ENCODE assay signal across 10 cellular contexts in the genomic region with DNA sequence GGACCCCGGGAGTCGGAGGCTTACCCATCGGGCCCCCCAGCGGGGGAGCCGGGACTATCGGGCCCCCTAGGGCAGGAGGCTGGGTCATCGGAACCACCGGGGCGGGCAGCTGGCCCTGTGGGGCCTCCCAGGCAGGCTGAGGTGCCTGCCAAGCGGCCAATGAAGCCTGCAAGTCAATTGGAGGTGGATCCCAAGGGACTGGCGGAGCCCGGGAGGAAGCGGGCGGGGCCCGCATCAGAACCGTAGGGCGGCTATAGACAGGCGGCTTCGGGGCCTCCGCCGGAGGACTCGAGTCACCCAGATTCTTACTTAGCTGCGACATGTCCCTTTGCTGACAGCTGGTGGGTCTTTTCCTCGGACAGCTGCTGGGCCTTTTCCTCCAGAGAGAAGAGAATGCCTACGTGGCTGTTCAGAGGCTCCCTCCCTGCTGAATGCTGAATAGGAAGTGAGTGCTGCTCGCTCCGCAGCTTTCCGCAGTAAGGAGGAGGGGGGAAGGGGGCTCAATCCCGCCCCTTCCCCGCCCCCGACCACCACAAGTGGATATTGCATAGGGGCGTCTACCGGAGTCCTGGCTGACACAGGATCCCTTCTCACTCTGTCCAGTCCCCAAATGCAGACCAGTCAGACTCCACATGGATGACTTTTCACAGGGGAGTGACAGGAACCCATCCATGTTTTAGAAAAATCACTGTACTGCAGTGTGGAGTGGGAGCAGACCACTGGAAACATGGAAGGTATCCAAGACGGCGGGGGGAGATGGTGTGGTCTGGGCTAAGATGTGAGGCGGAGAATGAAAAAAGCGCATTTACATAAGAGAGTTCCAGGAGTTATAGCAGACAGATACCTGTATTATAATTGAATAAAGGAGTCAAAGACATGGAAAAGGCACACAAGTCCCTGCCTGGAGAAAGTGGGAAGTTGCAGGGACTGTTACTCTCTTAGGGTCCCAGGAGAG.
A peak's percentile ranks its signal among the peaks of the same experiment; 100 is the strongest.
DNase-seq lines count a peak whose midpoint lies in the region; ATAC-seq and TF ChIP-seq lines count a peak whose summit lies in the region.
"Had no signal": no experiment of that assay in that cellular context is flagged by ENCODE, and none has a peak within 500 bp of the region (broad histone marks: within the 10 kb centered on the region; RNA-seq: fewer than 3 reads in every experiment).

A gene (minus strand): TSS at position 447 of the 955 bp plus-strand sequence. CDS start 125 bp downstream, at position 322.

- peak; percentile 46 for DNase-seq in NCI-H524 treated with DMSO at 0.1 percent for 48 hours (lab: John Stamatoyannopoulos, UW)
- DNase-seq in head of caudate nucleus = peak in 27 of 42 donors; percentile 12 to 71 (median 43)
- DNase-seq in effector CD8-positive, alpha-beta T cell (lab: John Stamatoyannopoulos, UW) = no peak
- no peak for DNase-seq in GM19238 (ENCODE audit: insufficient read length, low spot score)
- DNase-seq in SW 1271 (lab: John Stamatoyannopoulos, UW) = no peak
- DNase-seq: NCI-H187; stimulated activated naive CD4-positive, alpha-beta T cell treated with Interleukin-2 at 50 U/mL for 16 hours had no signal

- peak within 1 kb of the TSS; percentile 66 for H3K4me3 ChIP-seq in BLaER1
- peak within 1 kb of the TSS; percentile 42 for H3K4me3 ChIP-seq in parathyroid adenoma (ENCODE audit: low read depth, low read length)

- H3K79me2 ChIP-seq in parathyroid adenoma = no peaks in the 10 kb centered on the region

- H3K36me3 ChIP-seq in BLaER1 (no peaks in the 10 kb centered on the region), parathyroid adenoma (ENCODE audit: control insufficient read depth, insufficient read depth, low read length) (no peaks in the 10 kb centered on the region)

- TF ChIP-seq CTCF in parathyroid adenoma (IDR thresholded peaks at IDR 0.05) = no peak

- ATAC-seq in GM21367 (IDR thresholded peaks at IDR 0.05; ENCODE audit: unreplicated experiment) = no peak

- no peaks in the 10 kb centered on the region for H4K20me1 ChIP-seq in BLaER1

- H2AFZ ChIP-seq in parathyroid adenoma = peak within 1 kb of the TSS; percentile 58

- H3K27ac ChIP-seq in BLaER1 (peak within 1 kb of the TSS; percentile 55), parathyroid adenoma (no peak within 1 kb of the TSS)

- H3K27me3 ChIP-seq in BLaER1 = no peaks in the 10 kb centered on the region
- no peaks in the 10 kb centered on the region for H3K27me3 ChIP-seq in parathyroid adenoma (ENCODE audit: control insufficient read depth, insufficient read depth, low read length)

- H3K4me2 ChIP-seq in BLaER1 (peak within 1 kb of the TSS; percentile 71), parathyroid adenoma (ENCODE audit: low read length) (peak within 1 kb of the TSS; percentile 49)

- H3K9ac ChIP-seq in BLaER1 (peak within 1 kb of the TSS; percentile 36; the same call in 1 of the 2 replicates), parathyroid adenoma (no peak within 1 kb of the TSS)

- H3K9me3 ChIP-seq in BLaER1 = peaks cover 7% of the 10 kb centered on the region; the same call in 1 of the 2 replicates
- no peaks in the 10 kb centered on the region for H3K9me3 ChIP-seq in parathyroid adenoma (ENCODE audit: control insufficient read depth, low read length)

- intact Hi-C loops in head of caudate nucleus (cut with DNase I) = loop anchor here (5.0 kb wide), 1 partner anchor 210 kb away; no protein-coding TSS in a partner anchor

- H3K4me1 ChIP-seq in BLaER1 = peaks cover 16% of the 10 kb centered on the region
- no peaks in the 10 kb centered on the region for H3K4me1 ChIP-seq in parathyroid adenoma

Comparison
In these comparisons a context has a peak if more than half of its experiments do, and no peak if none do; other contexts are left out.
1. DNase-seq: peak in NCI-H524 treated with DMSO at 0.1 percent for 48 hours (single experiment) and head of caudate nucleus (27 of 42); none in effector CD8-positive, alpha-beta T cell (single experiment), GM19238 (single experiment) and SW 1271 (0 of 2).